Comparison of ENCODE assay signal across 9 cellular contexts in the genomic region with DNA sequence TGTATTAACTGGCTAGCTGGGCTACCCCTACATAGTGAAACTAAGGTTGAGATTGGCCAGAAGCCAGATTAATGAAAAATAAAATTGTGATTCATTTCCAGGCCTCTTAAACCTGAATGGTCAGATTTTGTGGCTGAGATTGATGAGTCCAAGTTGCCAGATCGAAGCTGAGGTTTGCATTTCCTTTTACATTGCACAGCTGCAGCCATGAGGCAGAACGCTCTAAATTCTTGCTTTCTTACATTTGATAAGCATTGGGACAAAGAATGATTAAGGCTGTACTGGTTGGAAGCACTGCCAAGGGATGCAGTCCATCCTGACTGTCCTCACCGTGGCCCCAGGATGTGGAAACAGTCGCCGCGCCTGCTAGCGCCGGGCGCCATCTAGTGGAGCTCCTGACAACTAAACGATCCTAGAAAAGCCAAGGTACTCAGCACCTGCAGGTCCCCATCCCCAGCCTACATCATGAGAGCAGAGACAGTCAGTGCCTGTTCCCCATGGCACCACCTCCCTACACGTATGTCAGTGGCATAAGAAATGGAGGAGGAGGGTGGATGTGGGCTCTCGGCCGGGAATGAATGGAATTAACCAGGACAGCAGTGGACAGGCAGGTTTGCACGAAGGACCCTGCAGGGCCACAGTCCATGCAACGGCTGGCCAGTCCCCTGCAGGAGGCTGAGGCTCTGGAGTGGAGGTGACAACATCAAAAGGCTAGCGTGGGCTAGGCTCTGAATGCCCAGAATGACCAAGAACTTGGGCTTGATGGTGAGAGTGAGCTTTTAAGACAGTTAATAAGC. TPM values are rescaled to one million over a fixed set of nuclear protein-coding genes. Genes with fewer than 3 reads are reported as not detected.
DNase-seq lines count a peak whose midpoint lies in the region; ATAC-seq and TF ChIP-seq lines count a peak whose summit lies in the region.
"Had no signal": no experiment of that assay in that cellular context is flagged by ENCODE, and none has a peak within 500 bp of the region (broad histone marks: within the 10 kb centered on the region; RNA-seq: fewer than 3 reads in every experiment).

No MANE protein-coding gene starts in this region.

- ATAC-seq in Right ventricle myocardium superior (ENCODE audit: poor library complexity) (peak; percentile 83), psoas muscle (peak; percentile 85 to 94 (median 90)), GM18498 (IDR thresholded peaks at IDR 0.05; ENCODE audit: unreplicated experiment) (no peak)

- H3K4me1 ChIP-seq in psoas muscle: no peaks in the 10 kb centered on the region

- peak; percentile 90 for TF ChIP-seq CTCF in GM12864 (IDR thresholded peaks at IDR 0.05; ENCODE audit: low read depth, low read length, missing control alignments)
- peak; percentile 88 for TF ChIP-seq CTCF in psoas muscle (IDR thresholded peaks at IDR 0.05)

- H3K36me3 ChIP-seq in psoas muscle (ENCODE audit: insufficient read depth in 1 of 2, low read depth in 1 of 2): peaks cover 6 to 58% of the 10 kb centered on the region in 2 donors

- WGBS in psoas muscle, 3 donors: 24 to 28% (median 26%) methylated on average over 16 of the region's 16 CpGs

- intact Hi-C loops in Right ventricle myocardium superior (cut with DNase I): loop anchor here (2.0 to 10.0 kb wide), 2 partner anchors 454 to 608 kb away; no protein-coding TSS in a partner anchor
- intact Hi-C loops in psoas muscle (cut with DNase I): loop anchor here (1.0 to 10.0 kb wide), 6 partner anchors 276 to 608 kb away; no protein-coding TSS in a partner anchor

- no peak overlapping the region for H3K4me3 ChIP-seq in GM12864 (ENCODE audit: low read depth, low read length)
- H3K4me3 ChIP-seq in psoas muscle: no peak overlapping the region

- DNase-seq in GM12864 (ENCODE audit: low read depth) (no peak), MV-4-11 (lab: John Stamatoyannopoulos, UW) (peak; percentile 21), SKM-1 treated with dmso at 0.1 percent for 144 hours (lab: John Stamatoyannopoulos, UW; ENCODE audit: unreplicated experiment) (peak; percentile 51), Right ventricle myocardium superior (peak; percentile 78), psoas muscle (peak; percentile 77 to 87), OCI-M2 (lab: John Stamatoyannopoulos, UW; ENCODE audit: unreplicated experiment) (no peak)
- peak; percentile 64 for DNase-seq in activated naive CD4-positive, alpha-beta T cell treated with anti-CD3 and anti-CD28 coated beads, Interleukin-2, amount 50 U/mL, for 16 hours

- H3K27me3 ChIP-seq in psoas muscle (ENCODE audit: insufficient read depth in 3 of 3, low read length in 2 of 3): no peaks in the 10 kb centered on the region

- H3K9me3 ChIP-seq in psoas muscle: no peaks in the 10 kb centered on the region

- H3K27ac ChIP-seq in psoas muscle: no peak overlapping the region
- H3K27ac ChIP-seq: epithelial cell of prostate had no signal

RNA-seq across cellular contexts. Expression of a gene that starts 19.0 kb away (rescaled TPM):
- total RNA-seq in Right ventricle myocardium superior (24.3 TPM), psoas muscle (10 to 100 TPM in 3 of 4 donors, 1 to 10 TPM in 1; 9.8 to 28.1 (median 17.0) TPM)
- polyA plus RNA-seq in psoas muscle: 10 to 100 TPM; 12.2 to 32.0 (median 24.3) TPM

Comparison
In these comparisons a context has a peak if more than half of its experiments do, and no peak if none do; other contexts are left out.
1. DNase-seq: peak in MV-4-11 (single experiment), SKM-1 treated with dmso at 0.1 percent for 144 hours (single experiment), activated naive CD4-positive, alpha-beta T cell treated with anti-CD3 and anti-CD28 coated beads, Interleukin-2, amount 50 U/mL, for 16 hours (single experiment), Right ventricle myocardium superior (single experiment) and psoas muscle (2 of 2); none in GM12864 (single experiment) and OCI-M2 (single experiment).